ENCODE assay signal across 8 cellular contexts in the genomic region with DNA sequence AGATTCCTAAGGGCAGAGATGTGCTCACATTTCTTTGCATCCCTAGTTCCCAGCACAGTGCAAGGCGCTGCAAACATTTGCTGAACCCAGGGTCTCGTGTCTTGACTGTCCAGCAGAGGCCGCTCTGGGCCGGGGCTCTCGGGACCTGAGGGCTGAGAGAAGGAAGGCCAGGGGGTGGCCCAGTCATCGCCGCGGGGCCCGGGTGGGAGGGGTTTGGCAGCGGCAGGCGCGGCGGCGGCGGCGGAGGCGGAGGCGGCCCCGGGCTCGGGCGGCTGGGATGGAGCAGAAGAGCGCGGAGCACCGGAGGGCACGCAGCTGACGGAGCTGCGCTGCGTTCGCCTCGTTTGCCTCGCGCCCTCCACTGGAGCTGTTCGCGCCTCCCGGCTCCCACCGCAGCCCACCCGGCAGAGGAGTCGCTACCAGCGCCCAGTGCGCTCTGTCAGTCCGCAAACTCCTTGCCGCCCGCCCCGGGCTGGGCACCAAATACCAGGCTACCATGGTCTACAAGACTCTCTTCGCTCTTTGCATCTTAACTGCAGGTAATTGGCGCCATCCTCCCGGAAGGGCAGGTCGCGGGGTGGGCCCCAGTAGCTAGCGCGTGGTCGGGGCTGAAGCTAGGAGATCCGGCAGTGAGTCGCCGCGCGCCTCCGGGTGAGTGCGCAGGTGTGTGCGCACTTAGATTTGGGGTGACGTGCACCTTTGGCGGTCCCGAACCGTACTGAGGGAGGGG. TPM values are rescaled to one million over a fixed set of nuclear protein-coding genes. Genes with fewer than 3 reads are reported as not detected.
DNase-seq lines count a peak whose midpoint lies in the region; ATAC-seq and TF ChIP-seq lines count a peak whose summit lies in the region.

Gene PARM1 (plus strand): TSS at position 285 of the 730 bp plus-strand sequence. CDS start 212 bp downstream, at position 497.

- H3K27ac ChIP-seq in PC-3 (ENCODE audit: low read length) (no peak within 1 kb of the TSS), brain microvascular endothelial cell (no peak within 1 kb of the TSS), sigmoid colon (peak within 1 kb of the TSS; percentile 76 to 81 (median 78))

- H4K20me1 ChIP-seq in PC-3 (ENCODE audit: low read length): no peaks in the 10 kb centered on the region

- POLR2A ChIA-PET in PC-3 (lab: Charles Lee; ENCODE audit: unreplicated experiment): no interaction called here

- H2AFZ ChIP-seq in PC-3 (ENCODE audit: low read length): peak within 1 kb of the TSS; percentile 92

- no peaks in the 10 kb centered on the region for H3F3A ChIP-seq in PC-3 (ENCODE audit: low read length, unreplicated experiment)

- 0 to 1% methylated on average over 64 of the region's 64 CpGs for WGBS in sigmoid colon, 2 donors

- peak in 1 of 2 donors; percentile 26 for TF ChIP-seq POLR2A in sigmoid colon (IDR thresholded peaks at IDR 0.05)

- H3K79me2 ChIP-seq in PC-3 (ENCODE audit: low read length): no peaks in the 10 kb centered on the region

- intact Hi-C loops in PC-3 (cut with micrococcal nuclease) (loop anchor here (5.0 kb wide), 1 partner anchor 354 kb away; no protein-coding TSS in a partner anchor), sigmoid colon (cut with DNase I) (loop anchor here (2.0 to 10.0 kb wide), 7 partner anchors 61 to 912 kb away; partner anchors contain the start of gene BTC)

- no peaks in the 10 kb centered on the region for H3K9me3 ChIP-seq in PC-3 (ENCODE audit: low read length)
- H3K9me3 ChIP-seq in iPS-18c (ENCODE audit: control insufficient read depth, insufficient read depth, low read length): no peaks in the 10 kb centered on the region
- H3K9me3 ChIP-seq in sigmoid colon: no peaks in the 10 kb centered on the region

- H3K27me3 ChIP-seq in PC-3 (ENCODE audit: low read length): peaks cover 10% of the 10 kb centered on the region
- peaks cover 28% of the 10 kb centered on the region for H3K27me3 ChIP-seq in brain microvascular endothelial cell (replicated peaks)
- H3K27me3 ChIP-seq in sigmoid colon: no peaks in the 10 kb centered on the region

- in situ Hi-C loops in brain microvascular endothelial cell (cut with HindIII; ENCODE audit: low pct_ligation_motif_present, low sequenced_read_pairs): no loop called here

- H3K9ac ChIP-seq in PC-3 (ENCODE audit: low read length): peak within 1 kb of the TSS; percentile 25; the same call in 1 of the 2 replicates

- no TSS peak for BruUV-seq in PC-3 (replicated peaks; lab: Mats Ljungman, UMichigan)

- ATAC-seq in GM21447 (IDR thresholded peaks at IDR 0.05; ENCODE audit: unreplicated experiment): peak; percentile 65
- peak; percentile 72 for ATAC-seq in PC-3

- no peak for TF ChIP-seq EP300 in sigmoid colon (IDR thresholded peaks at IDR 0.05)

- TF ChIP-seq CTCF in PC-3 (conservative IDR thresholded peaks at IDR 0.05; ENCODE audit: low read depth, low read length) (peak; percentile 70), brain microvascular endothelial cell (IDR thresholded peaks at IDR 0.05; ENCODE audit: low read depth, low read length, missing control alignments) (peak; percentile 82), sigmoid colon (IDR thresholded peaks at IDR 0.05) (peak; percentile 55 to 73 (median 58))

- CTCF ChIA-PET in PC-3 (lab: Charles Lee): no interaction called here

- no peaks in the 10 kb centered on the region for H3K36me3 ChIP-seq in PC-3 (ENCODE audit: low read depth, low read length)
- H3K36me3 ChIP-seq in brain microvascular endothelial cell (replicated peaks): no peaks in the 10 kb centered on the region
- no peaks in the 10 kb centered on the region for H3K36me3 ChIP-seq in sigmoid colon

- H3K9me2 ChIP-seq in PC-3 (replicated peaks; ENCODE audit: low read length): no peaks in the 10 kb centered on the region

- H3K4me1 ChIP-seq in PC-3 (ENCODE audit: insufficient read depth, low read length) (no peaks in the 10 kb centered on the region), sigmoid colon (peaks cover 0 to 22% (median 13%) of the 10 kb centered on the region in 4 donors)

- peak; percentile 87 for DNase-seq in GM03348 (ENCODE audit: low spot score)
- peak in 69 of 76 experiments; percentile 1 to 78 (median 47) for DNase-seq in HUDEP-2 (lab: John Stamatoyannopoulos, UW; ENCODE audit: unreplicated experiment in 76 of 76)
- DNase-seq in PC-3: peak; percentile 78
- DNase-seq in brain microvascular endothelial cell: peak; percentile 82
- peak; percentile 95 for DNase-seq in sigmoid colon
- DNase-seq in OCI-M2 (lab: John Stamatoyannopoulos, UW; ENCODE audit: unreplicated experiment): no peak

- H3K4me3 ChIP-seq in PC-3 (ENCODE audit: low read length): peak within 1 kb of the TSS; percentile 82
- peak within 1 kb of the TSS; percentile 54 for H3K4me3 ChIP-seq in brain microvascular endothelial cell (ENCODE audit: low read depth, low read length)
- peak within 1 kb of the TSS; percentile 80 for H3K4me3 ChIP-seq in iPS-18c (ENCODE audit: insufficient read depth, low read depth, low read length)
- H3K4me3 ChIP-seq in sigmoid colon: peak within 1 kb of the TSS; percentile 53 to 78 (median 72)

- peak within 1 kb of the TSS; percentile 96 for H3K4me2 ChIP-seq in PC-3 (ENCODE audit: low read length)

RNA-seq across cellular contexts. Expression of gene PARM1, which starts in this region (rescaled TPM):
- total RNA-seq in PC-3 (2014; rRNA removed) (2.9 and 4.5 TPM in 2 replicates), sigmoid colon (10 to 100 TPM; 21.9 to 60.9 (median 50.8) TPM)
- polyA plus RNA-seq in sigmoid colon: 100 to 1,000 TPM in 1 of 3 donors, 10 to 100 TPM in 2; 22.2 to 107 (median 25.8) TPM

Comparison
In these comparisons a context has a peak if more than half of its experiments do, and no peak if none do; other contexts are left out.
1. H3K27ac ChIP-seq: peak in sigmoid colon (4 of 4); none in PC-3 (single experiment) and brain microvascular endothelial cell (single experiment).
2. Peak in every context shown above with its lines, with median percentiles within 50 percentile points of each other: H3K4me3 ChIP-seq and CTCF ChIP-seq.